Comparison of ENCODE assay signal across 8 cellular contexts in the genomic region with DNA sequence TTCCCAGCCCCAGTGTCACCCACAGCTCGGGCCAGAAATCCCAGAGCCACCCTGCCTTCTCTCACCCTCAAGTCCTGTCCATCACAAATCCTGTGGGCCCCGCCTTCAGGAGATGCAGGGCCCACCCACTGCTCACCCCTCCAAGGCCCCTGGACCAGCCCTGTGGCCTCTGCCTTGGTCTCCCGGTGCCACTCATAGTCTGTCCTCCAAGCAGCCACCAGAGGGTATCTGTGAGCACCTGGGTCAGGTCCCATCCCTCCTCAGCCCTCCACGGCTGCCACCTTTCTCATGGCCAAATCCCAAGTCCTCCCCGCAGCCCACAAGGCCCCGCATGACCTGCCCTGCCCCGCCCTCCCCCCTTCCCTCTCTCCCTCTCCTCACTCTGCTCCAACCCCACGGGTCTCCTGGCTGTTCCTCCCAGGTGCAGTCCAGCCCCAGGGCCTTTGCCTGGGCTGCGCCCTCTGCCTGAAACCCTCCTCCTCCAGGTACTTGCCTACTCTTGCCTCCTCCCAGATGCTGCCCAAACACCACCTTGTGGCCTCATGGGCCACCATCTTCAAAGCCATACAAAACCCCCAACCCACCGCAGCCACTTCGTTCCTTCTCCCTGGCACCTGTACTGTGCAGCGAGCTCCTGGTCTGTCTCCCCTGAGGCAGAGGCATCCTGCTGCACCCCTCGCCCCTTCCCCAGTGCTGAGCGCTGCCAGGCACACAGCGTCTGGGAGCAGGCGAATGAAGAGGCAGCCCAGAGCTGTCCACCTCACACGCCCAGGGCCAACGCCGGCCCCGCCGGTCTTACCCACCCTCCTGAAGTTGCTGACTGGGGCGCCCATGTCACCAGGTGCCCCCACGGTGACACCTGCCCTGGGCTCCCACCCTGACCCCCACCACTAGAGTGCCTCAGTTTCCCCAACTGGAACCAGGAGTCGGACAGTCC. TPM values are rescaled to one million over a fixed set of nuclear protein-coding genes. Genes with fewer than 3 reads are reported as not detected.
DNase-seq lines count a peak whose midpoint lies in the region; TF ChIP-seq lines count a peak whose summit lies in the region.

No MANE protein-coding gene starts in this region.

- peak overlapping the region; percentile 15 for H3K27ac ChIP-seq in left ventricle myocardium inferior (replicated peaks)
- peak overlapping the region in 2 of 5 donors; percentile 5 to 13 for H3K27ac ChIP-seq in stomach

- intact Hi-C loops in left ventricle myocardium inferior (cut with micrococcal nuclease), result no loop called here
- intact Hi-C loops in stomach (cut with DNase I; ENCODE audit: low total_unique reads), result no loop called here

- WGBS in stomach, 5 donors, result 70 to 81% (median 79%) methylated on average over 17 to 24 of the region's 24 CpGs

- no peak for TF ChIP-seq POLR2A in stomach (IDR thresholded peaks at IDR 0.05)

- H3K4me1 ChIP-seq in left ventricle myocardium inferior, result peaks cover 21% of the 10 kb centered on the region
- peaks cover 0 to 5% (median 0%) of the 10 kb centered on the region in 4 donors for H3K4me1 ChIP-seq in stomach

- H3K9me3 Mint-ChIP-seq in activated CD4-positive, alpha-beta memory T cell treated with anti-CD3 and anti-CD28 coated beads, Interleukin-2, amount 10 ng/mL, durations not matched to agents 7 days and 5 days, result no peaks in the 10 kb centered on the region

- H3K27me3 Mint-ChIP-seq in activated CD4-positive, alpha-beta memory T cell treated with anti-CD3 and anti-CD28 coated beads, Interleukin-2, amount 10 ng/mL, durations not matched to agents 7 days and 5 days, result no peaks in the 10 kb centered on the region

- CTCF ChIA-PET in activated CD4-positive, alpha-beta memory T cell treated with anti-CD3 and anti-CD28 coated beads, Interleukin-2, amount 10 ng/mL, durations not matched to agents 7 days and 5 days (lab: Charles Lee), result no interaction called here

- H3K4me3 Mint-ChIP-seq in activated CD4-positive, alpha-beta memory T cell treated with anti-CD3 and anti-CD28 coated beads, Interleukin-2, amount 10 ng/mL, durations not matched to agents 7 days and 5 days, result no peak overlapping the region

- H3K36me3 Mint-ChIP-seq in activated CD4-positive, alpha-beta memory T cell treated with anti-CD3 and anti-CD28 coated beads, Interleukin-2, amount 10 ng/mL, durations not matched to agents 7 days and 5 days (ENCODE audit: low read depth), result peaks cover 40% of the 10 kb centered on the region

- TF ChIP-seq CTCF in left ventricle myocardium inferior (IDR thresholded peaks at IDR 0.05; ENCODE audit: borderline replicate concordance) (peak; percentile 51), stomach (IDR thresholded peaks at IDR 0.05) (peak in 4 of 7 experiments; percentile 8 to 28 (median 20))

- DNase-seq in D341Med (ENCODE audit: low spot score) (peak; percentile 84), HK-2 (ENCODE audit: unreplicated experiment) (peak; percentile 34), left ventricle myocardium inferior (no peak), stomach (peak; percentile 39), DMS153 (lab: John Stamatoyannopoulos, UW) (no peak), pons (ENCODE audit: low spot score) (no peak), NOMO-1 treated with DMSO at 0.1 percent for 48 hours (lab: John Stamatoyannopoulos, UW; ENCODE audit: unreplicated experiment) (no peak)
- DNase-seq in activated CD4-positive, alpha-beta memory T cell treated with anti-CD3 and anti-CD28 coated beads, Interleukin-2, amount 10 ng/mL, durations not matched to agents 7 days and 5 days, result peak; percentile 29

- H3K4me1 Mint-ChIP-seq in activated CD4-positive, alpha-beta memory T cell treated with anti-CD3 and anti-CD28 coated beads, Interleukin-2, amount 10 ng/mL, durations not matched to agents 7 days and 5 days, result peaks cover 14% of the 10 kb centered on the region

- H3K27me3 ChIP-seq in left ventricle myocardium inferior (ENCODE audit: low read depth), result no peaks in the 10 kb centered on the region
- H3K27me3 ChIP-seq in stomach, result no peaks in the 10 kb centered on the region

- H3K27ac Mint-ChIP-seq in activated CD4-positive, alpha-beta memory T cell treated with anti-CD3 and anti-CD28 coated beads, Interleukin-2, amount 10 ng/mL, durations not matched to agents 7 days and 5 days, result no peak overlapping the region

- H3K36me3 ChIP-seq in left ventricle myocardium inferior, result peaks cover 58% of the 10 kb centered on the region
- peaks cover 48 to 99% (median 92%) of the 10 kb centered on the region in 4 donors for H3K36me3 ChIP-seq in stomach

- H3K4me3 ChIP-seq in left ventricle myocardium inferior, result no peak overlapping the region
- no peak overlapping the region for H3K4me3 ChIP-seq in stomach

- TF ChIP-seq EP300 in stomach (IDR thresholded peaks at IDR 0.05), result no peak

- POLR2A ChIA-PET in activated CD4-positive, alpha-beta memory T cell treated with anti-CD3 and anti-CD28 coated beads, Interleukin-2, amount 10 ng/mL, durations not matched to agents 7 days and 5 days (lab: Charles Lee), result no interaction called here

- H3K9me3 ChIP-seq in left ventricle myocardium inferior (replicated peaks) (no peaks in the 10 kb centered on the region), stomach (no peaks in the 10 kb centered on the region)

RNA-seq across cellular contexts. Expression of a gene that starts 13.2 kb away (rescaled TPM):
- 100 to 1,000 TPM; 177 to 191 TPM for total RNA-seq in activated CD4-positive, alpha-beta memory T cell treated with anti-CD3 and anti-CD28 coated beads, Interleukin-2, amount 10 ng/mL, durations not matched to agents 7 days and 5 days
- total RNA-seq in left ventricle myocardium inferior (942 TPM), stomach (100 to 1,000 TPM in 3 of 5 donors, 10 to 100 TPM in 2; 32.2 to 659 (median 151) TPM)
- 100 to 1,000 TPM; 140 to 217 (median 191) TPM for polyA plus RNA-seq in stomach

RNA-seq across cellular contexts. Expression of a gene that starts 25.8 kb away (rescaled TPM):
- 10 to 100 TPM; 63.6 to 66.8 TPM for total RNA-seq in activated CD4-positive, alpha-beta memory T cell treated with anti-CD3 and anti-CD28 coated beads, Interleukin-2, amount 10 ng/mL, durations not matched to agents 7 days and 5 days
- total RNA-seq in left ventricle myocardium inferior, result 48.6 TPM
- total RNA-seq in stomach, result 100 to 1,000 TPM in 1 of 5 donors, 10 to 100 TPM in 4; 39.8 to 154 (median 46.2) TPM
- 100 to 1,000 TPM in 1 of 3 donors, 10 to 100 TPM in 2; 53.2 to 107 (median 61.6) TPM for polyA plus RNA-seq in stomach

RNA-seq across cellular contexts. Expression of a gene that starts 34.0 kb away (rescaled TPM):
- 10 to 100 TPM; 67.3 to 71.2 TPM for total RNA-seq in activated CD4-positive, alpha-beta memory T cell treated with anti-CD3 and anti-CD28 coated beads, Interleukin-2, amount 10 ng/mL, durations not matched to agents 7 days and 5 days
- 18.4 TPM for total RNA-seq in left ventricle myocardium inferior
- 10 to 100 TPM; 12.8 to 90.2 (median 34.8) TPM for total RNA-seq in stomach
- polyA plus RNA-seq in stomach, result 10 to 100 TPM; 30.2 to 34.6 (median 33.7) TPM

RNA-seq across cellular contexts. Expression of a gene that starts 50.3 kb away (rescaled TPM):
- 1 to 10 TPM; 7.6 to 8.4 TPM for total RNA-seq in activated CD4-positive, alpha-beta memory T cell treated with anti-CD3 and anti-CD28 coated beads, Interleukin-2, amount 10 ng/mL, durations not matched to agents 7 days and 5 days
- total RNA-seq in left ventricle myocardium inferior, result 6.4 TPM
- 10 to 100 TPM in 3 of 5 donors, 1 to 10 TPM in 2; 9.4 to 90.4 (median 20.1) TPM for total RNA-seq in stomach
- polyA plus RNA-seq in stomach, result 10 to 100 TPM in 1 of 3 donors, 1 to 10 TPM in 2; 4.9 to 11.8 (median 7.8) TPM

Comparison
In these comparisons a context has a peak if more than half of its experiments do, and no peak if none do; other contexts are left out.
1. DNase-seq: peak in D341Med (single experiment), HK-2 (single experiment), activated CD4-positive, alpha-beta memory T cell treated with anti-CD3 and anti-CD28 coated beads, Interleukin-2, amount 10 ng/mL, durations not matched to agents 7 days and 5 days (single experiment) and stomach (single experiment); none in left ventricle myocardium inferior (single experiment), DMS153 (single experiment), pons (single experiment) and NOMO-1 treated with DMSO at 0.1 percent for 48 hours (single experiment).